In genomic region chr7:111003883-111004282, GRCh38 we compare ENCODE assay signal across 30 cellular contexts.
"Had no signal": no experiment of that assay in that cellular context is flagged by ENCODE, and none has a peak within 500 bp of the region (broad histone marks: within the 10 kb centered on the region; RNA-seq: fewer than 3 reads in every experiment).

No MANE protein-coding gene starts in this region.

- H3K27me3 Mint-ChIP-seq: effector memory CD8-positive, alpha-beta T cell; naive B cell had no signal

- ATAC-seq: effector memory CD8-positive, alpha-beta T cell; heart right ventricle; left cardiac atrium; left lung; sciatic nerve had no signal

- H3K36me3 ChIP-seq: esophagus squamous epithelium, heart right ventricle, left lung, prostate gland, right atrium auricular region, suprapubic skin, vagina had no signal

- DNase-seq: cortex of kidney; effector memory CD8-positive, alpha-beta T cell; erythroblast; esophagus squamous epithelium; foreskin melanocyte; glutamatergic neuron; heart right ventricle; hippocampal formation; left cardiac atrium; left lung; mesenchymal stem cell; mucosa of descending colon; naive B cell; nephron progenitor cell; nucleus accumbens; stimulated activated CD4-positive, alpha-beta T cell treated with anti-CD3 and anti-CD28 coated beads, Interleukin-12 subunit alpha, Interleukin-12 subunit beta, amount 100 ng/mL, for 4 hours; stimulated activated CD4-positive, alpha-beta T cell treated with anti-CD3 and anti-CD28 coated beads, Interleukin-1b, Interleukin-23, amount 100 ng/mL, for 48 hours; stimulated activated CD4-positive, alpha-beta T cell treated with anti-CD3 and anti-CD28 coated beads, Interleukin-4, amount 100 ng/mL, for 1 hour; stimulated activated CD8-positive, alpha-beta memory T cell treated with anti-CD3 and anti-CD28 coated beads, Interleukin-4, amount 100 ng/mL, for 48 hours; stimulated activated naive CD4-positive, alpha-beta T cell treated with Interleukin-2 at 50 U/mL for 16 hours; trophoblast cell had no signal

- H3K36me3 Mint-ChIP-seq: mesothelial cell of epicardium, naive B cell had no signal

- H3K9me3 ChIP-seq: esophagus squamous epithelium, heart right ventricle, left lung, mucosa of descending colon, prostate gland, right atrium auricular region, suprapubic skin, vagina had no signal

- H3K27me3 ChIP-seq: esophagus squamous epithelium, heart right ventricle, left lung, right atrium auricular region, suprapubic skin, vagina had no signal

- H3K27ac Mint-ChIP-seq: effector memory CD8-positive, alpha-beta T cell; mesothelial cell of epicardium; naive B cell; nephron progenitor cell had no signal

- H3K4me1 ChIP-seq: esophagus squamous epithelium, heart right ventricle, left lung, prostate gland, right atrium auricular region, suprapubic skin, vagina had no signal

- FAIRE-seq: endometrium, islet of Langerhans had no signal

- H3K4me3 Mint-ChIP-seq: effector memory CD8-positive, alpha-beta T cell; mesothelial cell of epicardium; naive B cell; nephron progenitor cell had no signal

- H3K4me3 ChIP-seq: esophagus squamous epithelium, heart right ventricle, left lung, mucosa of descending colon, prostate gland, right atrium auricular region, smooth muscle cell, suprapubic skin, vagina had no signal

- H3K27ac ChIP-seq: esophagus squamous epithelium, heart right ventricle, left lung, prostate gland, right atrium auricular region, suprapubic skin, vagina had no signal

- H3K9me3 Mint-ChIP-seq: effector memory CD8-positive, alpha-beta T cell; nephron progenitor cell had no signal
